In genomic region chr18:50065039-50065438, GRCh38 we compare ENCODE assay signal across 34 cellular contexts.
"Had no signal": no experiment of that assay in that cellular context is flagged by ENCODE, and none has a peak within 500 bp of the region (broad histone marks: within the 10 kb centered on the region; RNA-seq: fewer than 3 reads in every experiment).

No MANE protein-coding gene starts in this region.

- DNase-seq: Karpas-422, Kasumi-1, MG63, MM.1S, MV-4-11, NCI-H1048, NCI-H1092, NCI-H1092 treated with DMSO at 0.1 percent for 48 hours, NCI-H1105, NCI-H1105 treated with DMSO at 0.1 percent for 48 hours, NCI-H1417, NCI-H1417 treated with DMSO at 0.1 percent for 48 hours, NCI-H1436, NCI-H1436 treated with DMSO at 0.1 percent for 48 hours, NCI-H146, NCI-H1694, NCI-H1694 treated with DMSO at 0.1 percent for 48 hours, NCI-H187, NCI-H187 treated with DMSO at 0.1 percent for 48 hours, NCI-H1930, NCI-H2029, NCI-H2029 treated with DMSO at 0.1 percent for 48 hours, NCI-H2081, NCI-H2081 treated with DMSO at 0.1 percent for 48 hours, NCI-H2107, NCI-H2171, NCI-H2171 treated with DMSO at 0.1 percent for 48 hours, NCI-H2227 treated with DMSO at 0.1 percent for 48 hours, NCI-H226, NCI-H345, NCI-H446, NCI-H446 treated with DMSO at 0.1 percent for 48 hours, NCI-H510A, NCI-H510A treated with DMSO at 0.1 percent for 48 hours had no signal

- H3K4me3 ChIP-seq: MG63 had no signal

- H3K27me3 ChIP-seq: MG63 had no signal

- H3K9me3 ChIP-seq: MG63 had no signal

- H3K36me3 ChIP-seq: MG63 had no signal
